In the genomic region with DNA sequence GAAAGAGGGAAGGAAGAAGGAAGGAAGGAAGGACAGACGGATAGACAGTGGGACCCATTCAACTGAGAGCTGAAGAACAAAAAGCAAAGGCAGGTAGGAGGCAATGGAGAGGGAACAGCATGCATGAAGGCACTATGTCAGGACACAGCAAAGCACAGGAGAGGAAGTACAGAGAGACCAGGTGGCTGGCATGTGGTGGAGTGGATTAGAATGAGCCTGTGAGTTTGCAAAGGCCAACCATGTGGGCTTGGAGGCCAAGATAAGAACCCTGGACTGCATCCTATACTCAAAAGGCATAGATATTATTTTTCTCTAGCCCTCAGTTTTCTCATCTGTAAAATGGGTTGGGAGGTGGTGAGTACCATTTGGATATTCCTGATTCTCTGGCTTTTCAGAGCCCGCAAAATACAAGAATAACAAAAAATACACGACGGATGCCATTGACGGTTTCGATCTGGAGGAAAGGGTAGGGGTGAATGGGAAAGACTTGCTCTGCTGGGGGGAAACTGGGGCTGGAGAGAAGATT, we compare ENCODE assay signal across 25 cellular contexts.
DNase-seq lines count a peak whose midpoint lies in the region; ATAC-seq, FAIRE-seq and TF ChIP-seq lines count a peak whose summit lies in the region.
"Had no signal": no experiment of that assay in that cellular context is flagged by ENCODE, and none has a peak within 500 bp of the region (broad histone marks: within the 10 kb centered on the region; RNA-seq: fewer than 3 reads in every experiment).

No MANE protein-coding gene starts in this region.

- no peak overlapping the region for H3K27ac ChIP-seq in K562 (ENCODE audit: extremely low read depth, low read depth, low read length)
- H3K27ac ChIP-seq in neuronal stem cell (replicated peaks; ENCODE audit: low read length), result no peak overlapping the region
- H3K27ac ChIP-seq: BLaER1 had no signal

- no peak overlapping the region for H3K18ac ChIP-seq in neuronal stem cell (ENCODE audit: low read length)

- no peak overlapping the region for H3K23ac ChIP-seq in neuronal stem cell (ENCODE audit: low read depth, low read length, poor library complexity)

- in situ Hi-C loops in K562 (cut with MboI), result no loop called here

- TF ChIP-seq POLR2A in K562 (conservative IDR thresholded peaks at IDR 0.05), result no peak

- peak overlapping the region; percentile 27 for H4K91ac ChIP-seq in neuronal stem cell (ENCODE audit: low read depth, low read length, poor library complexity)

- intact Hi-C loops in K562 (cut with micrococcal nuclease), result loop anchor here (10.0 kb wide), 2 partner anchors 223 to 263 kb away; no protein-coding TSS in a partner anchor
- intact Hi-C loops in posterior vena cava (cut with DNase I), result no loop called here

- no peak overlapping the region for H4K8ac ChIP-seq in neuronal stem cell (ENCODE audit: low read depth, low read length)

- H3K79me2 ChIP-seq in K562 (ENCODE audit: control insufficient read depth, insufficient read depth, low read length), result no peaks in the 10 kb centered on the region

- CTCF ChIA-PET in K562 (lab: Yijun Ruan, JAX; ENCODE audit: low intra/inter-chr PET ratio), result no interaction called here

- no peak overlapping the region for H3K9ac ChIP-seq in K562 (ENCODE audit: insufficient read depth in 1 of 2, low read depth in 2 of 2, low read length in 2 of 2)
- H3K9ac ChIP-seq in neuronal stem cell (ENCODE audit: low read depth, low read length, poor library complexity), result no peak overlapping the region
- H3K9ac ChIP-seq: BLaER1 had no signal

- no peak overlapping the region for H2BK12ac ChIP-seq in neuronal stem cell (ENCODE audit: low read length)

- TF ChIP-seq RAD21 in K562 (CRISPR knock-in tag; conservative IDR thresholded peaks at IDR 0.05 in 1 of 2, IDR thresholded peaks at IDR 0.05 in 1 of 2), result no peak

- H3K36me3 ChIP-seq in K562 (ENCODE audit: control insufficient read depth, insufficient read depth, low read length) (no peaks in the 10 kb centered on the region), neuronal stem cell (replicated peaks in 1 of 2; ENCODE audit: control insufficient read depth in 2 of 2, insufficient read depth in 2 of 2, low read length in 2 of 2) (no peaks in the 10 kb centered on the region)
- H3K36me3 ChIP-seq: BE2C, BLaER1 had no signal

- no peak overlapping the region for H3K14ac ChIP-seq in neuronal stem cell (ENCODE audit: low read length)

- no peak overlapping the region for H2BK15ac ChIP-seq in neuronal stem cell (ENCODE audit: low read length)

- no peaks in the 10 kb centered on the region for H3K79me1 ChIP-seq in neuronal stem cell (ENCODE audit: low read depth, low read length)

- no peaks in the 10 kb centered on the region for H3K9me1 ChIP-seq in K562 (ENCODE audit: control insufficient read depth, insufficient read depth, low read length)

- no peaks in the 10 kb centered on the region for H3K9me3 ChIP-seq in K562 (replicated peaks; ENCODE audit: control insufficient read depth, insufficient read depth, low read depth, low read length)
- H3K9me3 ChIP-seq in neuronal stem cell (replicated peaks in 1 of 2; ENCODE audit: control insufficient read depth in 2 of 2, insufficient read depth in 1 of 2, low read depth in 1 of 2, low read length in 2 of 2), result no peaks in the 10 kb centered on the region
- H3K9me3 ChIP-seq: BE2C, BLaER1 had no signal

- H3K4me1 ChIP-seq in K562 (replicated peaks in 1 of 2; ENCODE audit: control insufficient read depth in 2 of 2, insufficient read depth in 2 of 2, low read length in 2 of 2), result no peaks in the 10 kb centered on the region
- peaks cover 7 to 19% of the 10 kb centered on the region in 2 donors for H3K4me1 ChIP-seq in neuronal stem cell (ENCODE audit: control insufficient read depth in 2 of 2, insufficient read depth in 1 of 2, low read depth in 1 of 2, low read length in 2 of 2)
- H3K4me1 ChIP-seq: BLaER1 had no signal

- no peak for FAIRE-seq in K562 (lab: Jason Lieb, UNC)
- FAIRE-seq: A204.1, G401.6, GM12891, GM19239 had no signal

- H4K20me1 ChIP-seq in K562 (replicated peaks; ENCODE audit: control insufficient read depth, insufficient read depth, low read length), result no peaks in the 10 kb centered on the region
- H4K20me1 ChIP-seq: BLaER1 had no signal

- POLR2A ChIA-PET in K562 (lab: Yijun Ruan, JAX), result interaction anchor here (0.6 to 1.3 kb wide), 2 partner anchors 24 to 94 kb away, joined by 3 to 4 read pairs; no protein-coding TSS in a partner anchor

- no peak overlapping the region for H2AK5ac ChIP-seq in neuronal stem cell (ENCODE audit: low read depth, low read length)

- no peak for ATAC-seq in K562

- peak; percentile 34 for DNase-seq in NCI-H82 (lab: John Stamatoyannopoulos, UW)
- no peak for DNase-seq in NCI-H82 treated with DMSO at 0.1 percent for 48 hours (lab: John Stamatoyannopoulos, UW; ENCODE audit: unreplicated experiment)
- DNase-seq in K562 (ENCODE audit: extremely low read depth in 1 of 4, low spot score in 3 of 4), result no peak
- DNase-seq in neuronal stem cell (ENCODE audit: low spot score), result no peak
- no peak for DNase-seq in posterior vena cava (ENCODE audit: low spot score)
- DNase-seq in activated CD4-positive, alpha-beta T cell treated with anti-CD3 and anti-CD28 coated beads, Interleukin-2, amount 50 U/mL, for 4 hours, result no peak
- DNase-seq: 8988T; ACHN; BE2C; CD4-positive, alpha-beta memory T cell; CD4-positive, CD25-positive, alpha-beta regulatory T cell; CD8-positive, alpha-beta memory T cell; COR-L47; DMS 273 treated with DMSO at 0.1 percent for 48 hours; DMS153; DMS53; DMS79; DND-41; EL; GF-D8 had no signal

- no peak for TF ChIP-seq CTCF in K562 (IDR thresholded peaks at IDR 0.05 in 2 of 3, conservative IDR thresholded peaks at IDR 0.05 in 1 of 3; ENCODE audit: insufficient read depth in 2 of 3, low read depth in 1 of 3, low read length in 3 of 3)

- no TSS peak for BruUV-seq in K562 (replicated peaks; lab: Mats Ljungman, UMichigan)

- H3K4me3 ChIP-seq in K562 (no peak overlapping the region), neuronal stem cell (ENCODE audit: low read length in 2 of 2) (no peak overlapping the region)
- H3K4me3 ChIP-seq: BLaER1 had no signal

- H2AFZ ChIP-seq in K562 (ENCODE audit: low read depth, low read length), result no peak overlapping the region
- no peak overlapping the region for H2AFZ ChIP-seq in neuronal stem cell (ENCODE audit: low read length)

- no peak overlapping the region for H3K4me2 ChIP-seq in K562 (ENCODE audit: insufficient read depth, low read length)
- no peak overlapping the region for H3K4me2 ChIP-seq in neuronal stem cell (ENCODE audit: insufficient read depth, low read length, poor library complexity, severe bottlenecking)
- H3K4me2 ChIP-seq: BLaER1 had no signal

- no peak overlapping the region for H2BK120ac ChIP-seq in neuronal stem cell (ENCODE audit: low read depth, low read length)

- no peak for TF ChIP-seq EP300 in K562 (IDR thresholded peaks at IDR 0.05; ENCODE audit: low read length)

- H3K4ac ChIP-seq in neuronal stem cell (ENCODE audit: low read length), result no peak overlapping the region

- WGBS in K562 (ENCODE audit: insufficient coverage, low coverage, missing lambda C conversion rate), result 8% methylated on average over 6 of the region's 6 CpGs
- no CpG with 5 or more reads among the region's 6 CpGs for WGBS in neuronal stem cell (ENCODE audit: extremely low coverage in 2 of 2, insufficient read length in 2 of 2, insufficient replicate concordance in 1 of 2), 2 donors

- no peak overlapping the region for H2BK5ac ChIP-seq in neuronal stem cell (ENCODE audit: low read length)

- H3K27me3 ChIP-seq in K562 (ENCODE audit: control insufficient read depth in 2 of 2, insufficient read depth in 2 of 2, low read length in 2 of 2) (no peaks in the 10 kb centered on the region), neuronal stem cell (ENCODE audit: control insufficient read depth in 3 of 3, insufficient read depth in 3 of 3, low read depth in 1 of 3, low read length in 3 of 3) (peaks cover 0 to 4% (median 0%) of the 10 kb centered on the region in 3 experiments)
- H3K27me3 ChIP-seq: BE2C, BLaER1 had no signal

TF ChIP-seq in K562, 482 proteins besides CTCF, POLR2A, EP300 and RAD21:
- 0 out of 2 replicates have a peak, but pooled peaks have one; percentile 21 for TF ChIP-seq SPI1 (IDR thresholded peaks at IDR 0.05; ENCODE audit: borderline replicate concordance, low read depth, low read length)
- no peak for TF ChIP-seq STAG1 (CRISPR knock-in tag; IDR thresholded peaks at IDR 0.05; ENCODE audit: borderline replicate concordance)
- TF ChIP-seq NR2C1 (IDR thresholded peaks at IDR 0.05), result no peak
- no peak for TF ChIP-seq NR2C1 (tag; IDR thresholded peaks at IDR 0.05)
- no peak for TF ChIP-seq KLF6 (CRISPR knock-in tag; IDR thresholded peaks at IDR 0.05; ENCODE audit: borderline replicate concordance)
- TF ChIP-seq, protein P1, sequence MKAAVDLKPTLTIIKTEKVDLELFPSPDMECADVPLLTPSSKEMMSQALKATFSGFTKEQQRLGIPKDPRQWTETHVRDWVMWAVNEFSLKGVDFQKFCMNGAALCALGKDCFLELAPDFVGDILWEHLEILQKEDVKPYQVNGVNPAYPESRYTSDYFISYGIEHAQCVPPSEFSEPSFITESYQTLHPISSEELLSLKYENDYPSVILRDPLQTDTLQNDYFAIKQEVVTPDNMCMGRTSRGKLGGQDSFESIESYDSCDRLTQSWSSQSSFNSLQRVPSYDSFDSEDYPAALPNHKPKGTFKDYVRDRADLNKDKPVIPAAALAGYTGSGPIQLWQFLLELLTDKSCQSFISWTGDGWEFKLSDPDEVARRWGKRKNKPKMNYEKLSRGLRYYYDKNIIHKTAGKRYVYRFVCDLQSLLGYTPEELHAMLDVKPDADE (conservative IDR thresholded peaks at IDR 0.05; ENCODE audit: control insufficient read depth, low read depth, low read length), result no peak
- TF ChIP-seq PRPF4 (IDR thresholded peaks at IDR 0.05; ENCODE audit: insufficient read depth, low read depth, low read length, poor library complexity, severe bottlenecking), result no peak
- TF ChIP-seq KDM1A (IDR thresholded peaks at IDR 0.05), result peak in 1 of 2 experiments; percentile 40; a peak in 1 of 4 replicates
- no peak for TF ChIP-seq CHCHD3 (CRISPR knock-in tag; IDR thresholded peaks at IDR 0.05)
- peak; percentile 85 for TF ChIP-seq RBM25 (IDR thresholded peaks at IDR 0.05; ENCODE audit: low read depth, low read length, severe bottlenecking)
- TF ChIP-seq ZNF174 (CRISPR knock-in tag; IDR thresholded peaks at IDR 0.05), result no peak
- TF ChIP-seq FUS (optimal IDR thresholded peaks at IDR 0.05; ENCODE audit: low read depth, low read length), result no peak
- peak; percentile 72 for TF ChIP-seq ADNP (tag; IDR thresholded peaks at IDR 0.05)
- peak; percentile 63; the same call in 1 of the 2 replicates for TF ChIP-seq BCOR (IDR thresholded peaks at IDR 0.05)
- TF ChIP-seq HIVEP1 (CRISPR knock-in tag; IDR thresholded peaks at IDR 0.05), result no peak
- 0 out of 2 replicates have a peak, but pooled peaks have one; percentile 17 for TF ChIP-seq CBFA2T2 (conservative IDR thresholded peaks at IDR 0.05)
- TF ChIP-seq CBFA2T3 (IDR thresholded peaks at IDR 0.05), result peak; percentile 50; the same call in 1 of the 2 replicates
